In the genomic region with DNA sequence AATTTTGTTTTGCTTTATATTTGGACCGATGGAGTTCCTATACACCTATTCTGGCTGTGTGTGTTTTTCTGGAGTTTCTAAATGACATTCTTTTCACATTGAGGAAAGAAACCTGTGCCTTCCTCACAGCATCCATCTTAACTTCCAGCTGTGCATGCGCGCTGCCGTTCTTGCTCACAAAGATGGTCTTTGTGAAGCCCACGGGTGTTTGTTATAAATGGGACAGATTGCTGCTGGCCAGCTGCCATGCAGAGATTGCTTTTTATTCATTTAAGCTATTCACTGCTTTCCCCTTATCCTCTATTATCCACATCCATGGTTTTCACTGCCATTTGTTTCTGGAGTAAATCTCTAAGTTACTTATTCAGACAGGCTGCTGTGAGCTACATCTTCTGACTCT, we compare ENCODE assay signal across 22 cellular contexts. TPM values are rescaled to one million over a fixed set of nuclear protein-coding genes. Genes with fewer than 3 reads are reported as not detected.
DNase-seq lines count a peak whose midpoint lies in the region; ATAC-seq and TF ChIP-seq lines count a peak whose summit lies in the region.
"Had no signal": no experiment of that assay in that cellular context is flagged by ENCODE, and none has a peak within 500 bp of the region (broad histone marks: within the 10 kb centered on the region; RNA-seq: fewer than 3 reads in every experiment).

No MANE protein-coding gene starts in this region.

- CTCF ChIA-PET in CD4-positive, alpha-beta T cell (lab: Charles Lee): no interaction called here

- peaks cover 7% of the 10 kb centered on the region for H3K4me1 Mint-ChIP-seq in neural progenitor cell
- no peaks in the 10 kb centered on the region for H3K4me1 Mint-ChIP-seq in CD4-positive, alpha-beta T cell (ENCODE audit: low read depth)
- H3K4me1 Mint-ChIP-seq: CD4-positive, alpha-beta memory T cell had no signal

- H3K27me3 ChIP-seq in neural progenitor cell (no peaks in the 10 kb centered on the region), smooth muscle cell (ENCODE audit: low read depth) (no peaks in the 10 kb centered on the region)
- H3K27me3 ChIP-seq in CD4-positive, alpha-beta T cell (ENCODE audit: control insufficient read depth, insufficient read depth, low read length): no peaks in the 10 kb centered on the region
- H3K27me3 ChIP-seq: BLaER1 had no signal

- H3K4me1 ChIP-seq in neural progenitor cell: peaks cover 22% of the 10 kb centered on the region
- no peaks in the 10 kb centered on the region for H3K4me1 ChIP-seq in smooth muscle cell (ENCODE audit: low read depth)

- intact Hi-C loops in CD4-positive, alpha-beta T cell (cut with DNase I, micrococcal nuclease): no loop called here

- H4K20me1 ChIP-seq in neural progenitor cell (ENCODE audit: low read depth): no peaks in the 10 kb centered on the region
- H4K20me1 ChIP-seq in smooth muscle cell (ENCODE audit: low read depth): no peaks in the 10 kb centered on the region
- H4K20me1 ChIP-seq: BLaER1 had no signal

- no peaks in the 10 kb centered on the region for H3K9me3 ChIP-seq in neural progenitor cell (ENCODE audit: low read depth)
- H3K9me3 ChIP-seq in CD4-positive, alpha-beta T cell (ENCODE audit: control insufficient read depth, low read length): no peaks in the 10 kb centered on the region
- H3K9me3 ChIP-seq in smooth muscle cell (replicated peaks; ENCODE audit: low read depth): no peaks in the 10 kb centered on the region
- H3K9me3 ChIP-seq: BLaER1 had no signal

- peak overlapping the region; percentile 68 for H3K27ac ChIP-seq in angular gyrus (ENCODE audit: low read depth, low read length)
- H3K27ac ChIP-seq in neural progenitor cell: no peak overlapping the region
- peak overlapping the region; percentile 67 for H3K27ac ChIP-seq in temporal lobe (ENCODE audit: low read depth, low read length)
- H3K27ac ChIP-seq in CD4-positive, alpha-beta T cell (ENCODE audit: low read depth, low read length): no peak overlapping the region
- H3K27ac ChIP-seq in smooth muscle cell (ENCODE audit: low read depth): no peak overlapping the region
- H3K27ac ChIP-seq: BLaER1, KMS-11 had no signal

- H3K79me2 ChIP-seq in neural progenitor cell (ENCODE audit: low read depth) (no peaks in the 10 kb centered on the region), smooth muscle cell (ENCODE audit: low read depth) (no peaks in the 10 kb centered on the region)

- peaks cover 3% of the 10 kb centered on the region for H3K27me3 Mint-ChIP-seq in neural progenitor cell (ENCODE audit: insufficient read depth, low read depth)
- H3K27me3 Mint-ChIP-seq in CD4-positive, alpha-beta T cell: no peaks in the 10 kb centered on the region

- POLR2A ChIA-PET in CD4-positive, alpha-beta T cell (lab: Charles Lee): no interaction called here

- no peak overlapping the region for H3K9ac ChIP-seq in neural progenitor cell
- no peak overlapping the region for H3K9ac ChIP-seq in smooth muscle cell (ENCODE audit: low read depth)
- H3K9ac ChIP-seq: BLaER1, KMS-11 had no signal

- H3K4me3 Mint-ChIP-seq in neural progenitor cell: no peak overlapping the region
- no peak overlapping the region for H3K4me3 Mint-ChIP-seq in CD4-positive, alpha-beta T cell
- H3K4me3 Mint-ChIP-seq: CD4-positive, alpha-beta memory T cell had no signal

- H3K9me3 Mint-ChIP-seq in neural progenitor cell: no peaks in the 10 kb centered on the region
- H3K9me3 Mint-ChIP-seq in CD4-positive, alpha-beta T cell: no peaks in the 10 kb centered on the region

- no peak overlapping the region for H3K27ac Mint-ChIP-seq in neural progenitor cell
- no peak overlapping the region for H3K27ac Mint-ChIP-seq in CD4-positive, alpha-beta T cell
- H3K27ac Mint-ChIP-seq: CD4-positive, alpha-beta memory T cell had no signal

- TF ChIP-seq CTCF in neural progenitor cell (IDR thresholded peaks at IDR 0.05) (no peak), smooth muscle cell (IDR thresholded peaks at IDR 0.05; ENCODE audit: borderline replicate concordance, insufficient read depth, poor library complexity, severe bottlenecking) (no peak)
- no peak for TF ChIP-seq CTCF in CD4-positive, alpha-beta T cell (IDR thresholded peaks at IDR 0.05)

- H3K36me3 ChIP-seq in neural progenitor cell: no peaks in the 10 kb centered on the region
- H3K36me3 ChIP-seq in smooth muscle cell (ENCODE audit: low read depth): no peaks in the 10 kb centered on the region
- H3K36me3 ChIP-seq: BLaER1 had no signal

- no peaks in the 10 kb centered on the region for H3K36me3 Mint-ChIP-seq in neural progenitor cell
- H3K36me3 Mint-ChIP-seq in CD4-positive, alpha-beta T cell (ENCODE audit: low read depth): no peaks in the 10 kb centered on the region
- H3K36me3 Mint-ChIP-seq: CD4-positive, alpha-beta memory T cell had no signal

- WGBS in smooth muscle cell (ENCODE audit: low lambda C conversion rate): 95% methylated on average over 5 of the region's 5 CpGs

- H3F3A ChIP-seq in neural progenitor cell (ENCODE audit: low read depth) (no peaks in the 10 kb centered on the region), smooth muscle cell (ENCODE audit: low read depth) (no peaks in the 10 kb centered on the region)

- H3K4me2 ChIP-seq in neural progenitor cell (peak overlapping the region; percentile 8), smooth muscle cell (no peak overlapping the region)
- H3K4me2 ChIP-seq: BLaER1, KMS-11 had no signal

- no peak for ATAC-seq in CD4-positive, alpha-beta T cell (ENCODE audit: poor library complexity)
- ATAC-seq: Panc1 had no signal

- DNase-seq in globus pallidus (ENCODE audit: low spot score) (peak; percentile 86), neural progenitor cell (ENCODE audit: low spot score) (peak; percentile 9), smooth muscle cell (lab: John Stamatoyannopoulos, UW; ENCODE audit: unreplicated experiment) (no peak)
- DNase-seq in CD4-positive, alpha-beta T cell: no peak
- DNase-seq in stimulated activated CD4-positive, alpha-beta T cell treated with anti-CD3 and anti-CD28 coated beads, Interleukin-2, amount 100 ng/mL, for 48 hours: no peak
- DNase-seq: CD4-positive, alpha-beta memory T cell; DMS153; GOT3; HCEC 1CT; IMR-90; NCI-H1092 treated with DMSO at 0.1 percent for 48 hours; NCI-H1436 treated with DMSO at 0.1 percent for 48 hours; NCI-H1930; NCI-H774; NK-92 treated with Interleukin-12 subunit alpha and Interleukin-12 subunit beta, amount 100 ng/mL, for 24 hours had no signal

- no peak overlapping the region for H2AFZ ChIP-seq in neural progenitor cell (replicated peaks)
- H2AFZ ChIP-seq in smooth muscle cell (ENCODE audit: low read depth): no peak overlapping the region

- H3K4me3 ChIP-seq in neural progenitor cell: no peak overlapping the region
- no peak overlapping the region for H3K4me3 ChIP-seq in smooth muscle cell
- H3K4me3 ChIP-seq: BLaER1 had no signal

RNA-seq across cellular contexts. Expression of gene SYNDIG1, which starts 54.2 kb away (rescaled TPM):
- 1.0 and 4.7 TPM in 2 replicates for total RNA-seq in neural progenitor cell (ENCODE audit: low replicate concordance)
- 16.7 TPM for total RNA-seq in temporal lobe
- not detected for total RNA-seq in CD4-positive, alpha-beta T cell
- total RNA-seq in smooth muscle cell: 1.6 and 1.8 TPM in 2 replicates
- 2.2 and 3.2 TPM in 2 replicates for polyA plus RNA-seq in smooth muscle cell
- total RNA-seq: CD4-positive, alpha-beta memory T cell; G401; IMR-90; NCI-H460 had no signal
- polyA plus RNA-seq: CD4-positive, alpha-beta memory T cell; IMR-90 had no signal

Comparison
In these comparisons a context has a peak if more than half of its experiments do, and no peak if none do; other contexts are left out.
1. H3K27ac ChIP-seq: peak in angular gyrus (single experiment) and temporal lobe (single experiment); none in neural progenitor cell (single experiment), CD4-positive, alpha-beta T cell (single experiment) and smooth muscle cell (single experiment).
2. DNase-seq: peak in globus pallidus (single experiment) and neural progenitor cell (single experiment); none in CD4-positive, alpha-beta T cell (0 of 10), stimulated activated CD4-positive, alpha-beta T cell treated with anti-CD3 and anti-CD28 coated beads, Interleukin-2, amount 100 ng/mL, for 48 hours (0 of 2) and smooth muscle cell (single experiment).